ENCODE assay signal across 12 cellular contexts in the genomic region with DNA sequence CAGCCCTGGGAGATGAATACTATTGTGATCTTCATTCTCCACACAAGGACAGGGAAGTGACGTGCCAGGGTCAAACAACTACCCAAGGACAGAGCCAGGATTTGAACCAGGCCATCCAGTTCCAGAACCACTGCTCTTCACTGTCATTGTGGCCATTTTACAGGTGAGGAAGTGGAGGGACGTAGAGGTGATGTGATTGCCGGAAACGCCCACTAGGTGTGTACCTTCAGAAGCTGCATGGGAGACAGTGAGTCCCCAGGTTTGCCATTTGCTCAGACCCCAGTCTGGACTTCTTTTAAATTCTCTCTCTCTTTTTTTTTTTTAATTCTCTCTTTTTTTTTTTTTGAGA.
DNase-seq lines count a peak whose midpoint lies in the region; ATAC-seq and TF ChIP-seq lines count a peak whose summit lies in the region.
"Had no signal": no experiment of that assay in that cellular context is flagged by ENCODE, and none has a peak within 500 bp of the region (broad histone marks: within the 10 kb centered on the region; RNA-seq: fewer than 3 reads in every experiment).

No MANE protein-coding gene starts in this region.

- H3K4me1 ChIP-seq in esophagus muscularis mucosa (peaks cover 45 to 62% (median 58%) of the 10 kb centered on the region in 4 donors), mucosa of rectum (ENCODE audit: control insufficient read depth in 2 of 2, insufficient read depth in 2 of 2, low read length in 2 of 2) (peaks cover 6 to 14% of the 10 kb centered on the region in 2 donors), thyroid gland (peaks cover 30 to 70% of the 10 kb centered on the region in 2 donors)

- TF ChIP-seq EP300 in esophagus muscularis mucosa (IDR thresholded peaks at IDR 0.05) = no peak

- TF ChIP-seq POLR2A in esophagus muscularis mucosa (IDR thresholded peaks at IDR 0.05; ENCODE audit: low read depth) = no peak
- no peak for TF ChIP-seq POLR2A in thyroid gland (IDR thresholded peaks at IDR 0.05)

- WGBS in esophagus muscularis mucosa = 70% methylated on average over 4 of the region's 4 CpGs
- 74 to 80% methylated on average over 4 of the region's 4 CpGs for WGBS in thyroid gland, 2 donors

- H3K9me3 ChIP-seq in esophagus muscularis mucosa (no peaks in the 10 kb centered on the region), mucosa of rectum (ENCODE audit: control insufficient read depth in 2 of 2, low read length in 2 of 2) (no peaks in the 10 kb centered on the region), thyroid gland (no peaks in the 10 kb centered on the region)

- H3K4me3 ChIP-seq in esophagus muscularis mucosa = peak overlapping the region; percentile 24 to 50 (median 38)
- H3K4me3 ChIP-seq in mucosa of rectum (ENCODE audit: low read length in 2 of 2) = peak overlapping the region in 1 of 2 donors; percentile 35
- no peak overlapping the region for H3K4me3 ChIP-seq in thyroid gland (replicated peaks in 1 of 3)

- H3K9ac ChIP-seq in mucosa of rectum (ENCODE audit: low read depth in 1 of 2, low read length in 2 of 2) = peak overlapping the region in 1 of 2 donors; percentile 16

- DNase-seq in esophagus muscularis mucosa (ENCODE audit: extremely low spot score) (no peak), thyroid gland (no peak), GF-D8 (lab: John Stamatoyannopoulos, UW) (no peak), activated gamma-delta T cell (lab: John Stamatoyannopoulos, UW) (no peak)
- DNase-seq in stimulated activated CD4-positive, alpha-beta T cell treated with anti-CD3 and anti-CD28 coated beads, Interleukin-2, amount 100 ng/mL, for 24 hours = no peak
- DNase-seq: activated CD4-positive, alpha-beta memory T cell treated with anti-CD3 and anti-CD28 coated beads, Interleukin-2, amount 10 ng/mL, durations not matched to agents 7 days and 5 days; activated naive CD8-positive, alpha-beta T cell treated with anti-CD3 and anti-CD28 coated beads for 36 hours; Kasumi-1; SW 1271 had no signal

- ATAC-seq in HG02642 (IDR thresholded peaks at IDR 0.05; ENCODE audit: poor library complexity, unreplicated experiment) = no peak

- no peaks in the 10 kb centered on the region for H3K27me3 ChIP-seq in esophagus muscularis mucosa
- no peaks in the 10 kb centered on the region for H3K27me3 ChIP-seq in mucosa of rectum (ENCODE audit: control insufficient read depth in 2 of 2, insufficient read depth in 2 of 2, low read length in 2 of 2)
- H3K27me3 ChIP-seq in thyroid gland = no peaks in the 10 kb centered on the region

- H3K27ac ChIP-seq in VCaP = peak overlapping the region; percentile 58
- H3K27ac ChIP-seq in esophagus muscularis mucosa (replicated peaks in 1 of 4) = peak overlapping the region; percentile 85 to 90 (median 87)
- H3K27ac ChIP-seq in mucosa of rectum (ENCODE audit: low read depth in 2 of 2, low read length in 2 of 2) = peak overlapping the region; percentile 60 to 69
- H3K27ac ChIP-seq in thyroid gland = peak overlapping the region in 2 of 3 donors; percentile 6 to 54

- intact Hi-C loops in esophagus muscularis mucosa (cut with DNase I) = no loop called here
- intact Hi-C loops in thyroid gland (cut with DNase I) = no loop called here

- no peaks in the 10 kb centered on the region for H3K36me3 ChIP-seq in esophagus muscularis mucosa
- H3K36me3 ChIP-seq in mucosa of rectum (ENCODE audit: control insufficient read depth in 2 of 2, insufficient read depth in 2 of 2, low read length in 2 of 2) = no peaks in the 10 kb centered on the region
- H3K36me3 ChIP-seq in thyroid gland = no peaks in the 10 kb centered on the region

- TF ChIP-seq CTCF in VCaP (conservative IDR thresholded peaks at IDR 0.05) (no peak), esophagus muscularis mucosa (IDR thresholded peaks at IDR 0.05) (no peak), thyroid gland (IDR thresholded peaks at IDR 0.05) (no peak)

Comparison
In these comparisons a context has a peak if more than half of its experiments do, and no peak if none do; other contexts are left out.
1. H3K27ac ChIP-seq: peak in every context shown above with its lines; median percentile 87 in esophagus muscularis mucosa; 64 in mucosa of rectum; 58 in VCaP; 30 in thyroid gland.
2. H3K4me3 ChIP-seq: peak in esophagus muscularis mucosa (4 of 4); none in thyroid gland (0 of 3).